In the genomic region with DNA sequence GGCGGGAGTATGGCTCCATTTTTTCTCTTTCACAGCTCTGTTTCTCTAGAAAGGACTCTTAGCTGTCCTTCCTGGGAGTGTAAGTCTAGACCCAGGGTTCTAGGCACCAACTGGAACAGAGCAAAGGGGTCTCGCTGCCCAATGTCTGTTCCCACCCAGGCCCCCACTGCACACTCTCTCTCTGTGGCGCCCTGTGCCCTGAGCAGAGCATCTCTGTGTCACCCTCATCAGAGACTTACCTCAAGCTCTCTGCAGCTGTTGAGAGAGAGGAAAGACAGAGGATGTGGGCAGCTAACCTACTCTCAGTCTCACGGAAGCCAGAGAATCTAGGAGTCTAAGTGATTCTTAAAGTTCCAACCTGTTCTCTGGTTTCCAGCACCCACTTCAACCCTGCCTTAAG, we compare ENCODE assay signal across 18 cellular contexts. TPM values are rescaled to one million over a fixed set of nuclear protein-coding genes. Genes with fewer than 3 reads are reported as not detected.
DNase-seq lines count a peak whose midpoint lies in the region; ATAC-seq, FAIRE-seq and TF ChIP-seq lines count a peak whose summit lies in the region.
"Had no signal": no experiment of that assay in that cellular context is flagged by ENCODE, and none has a peak within 500 bp of the region (broad histone marks: within the 10 kb centered on the region; RNA-seq: fewer than 3 reads in every experiment).

No MANE protein-coding gene starts in this region.

- ATAC-seq in GM18909 (IDR thresholded peaks at IDR 0.05; ENCODE audit: poor library complexity, unreplicated experiment) (peak; percentile 71), HG03280 (IDR thresholded peaks at IDR 0.05; ENCODE audit: unreplicated experiment) (no peak), left cardiac atrium (no peak)

- H3K27me3 ChIP-seq in CD8-positive, alpha-beta memory T cell (ENCODE audit: insufficient read depth, low read length, poor library complexity, severe bottlenecking) = no peaks in the 10 kb centered on the region
- peaks cover 7% of the 10 kb centered on the region for H3K27me3 ChIP-seq in transverse colon

- DNase-seq in CD8-positive, alpha-beta memory T cell = peak in 3 of 5 donors; percentile 55 to 61 (median 58)
- peak; percentile 52 to 58 (median 57) for DNase-seq in immature natural killer cell
- no peak for DNase-seq in transverse colon
- no peak for DNase-seq in RCC 7860 (ENCODE audit: low spot score)
- DNase-seq in left cardiac atrium = no peak
- DNase-seq: activated CD4-positive, alpha-beta T cell treated with anti-CD3 and anti-CD28 coated beads for 48 hours; foreskin melanocyte; MV-4-11; NCI-H345; OCI-M1 had no signal

- no peak overlapping the region for H3K4me3 ChIP-seq in CD8-positive, alpha-beta memory T cell (ENCODE audit: low read length)
- no peak overlapping the region for H3K4me3 ChIP-seq in transverse colon

- H3K27ac Mint-ChIP-seq in CD8-positive, alpha-beta memory T cell = peak overlapping the region; percentile 56 to 99 (median 94)
- peak overlapping the region; percentile 86 for H3K27ac Mint-ChIP-seq in T-helper 1 cell treated with Interleukin-12 subunit alpha and Interleukin-12 subunit beta and Interleukin-4 antibody, amounts not matched to agents 30 μg/mL and 1 μg/mL, for 36 hours
- H3K27ac Mint-ChIP-seq in immature natural killer cell = peak overlapping the region; percentile 68 to 95 (median 88)

- no peaks in the 10 kb centered on the region for H3K36me3 ChIP-seq in CD8-positive, alpha-beta memory T cell (ENCODE audit: insufficient read depth, low read length)
- no peaks in the 10 kb centered on the region for H3K36me3 ChIP-seq in transverse colon

- H3K9me3 ChIP-seq in CD8-positive, alpha-beta memory T cell (ENCODE audit: low read length) = no peaks in the 10 kb centered on the region
- no peaks in the 10 kb centered on the region for H3K9me3 ChIP-seq in transverse colon

- WGBS in transverse colon (ENCODE audit: low coverage in 1 of 2), 2 donors = 60 to 69% methylated on average over 2 to 4 of the region's 4 CpGs

- in situ Hi-C loops in transverse colon (cut with MboI; ENCODE audit: low pct_ligation_motif_present in 1 of 4, low pct_unique_long_range_greater_than_20kb in 1 of 4, low sequenced_read_pairs in 3 of 4) = no loop called here

- CTCF ChIA-PET in CD8-positive, alpha-beta memory T cell (lab: Charles Lee) = interaction anchor here (1.2 to 1.9 kb wide), 3 partner anchors 11 to 25 kb away, joined by 4 to 14 read pairs (median 7); no protein-coding TSS in a partner anchor

- POLR2A ChIA-PET in CD8-positive, alpha-beta memory T cell (lab: Charles Lee) = interaction anchor here (1.6 kb wide), 1 partner anchor 11 kb away, joined by 12 read pairs; no protein-coding TSS in a partner anchor

- peaks cover 3 to 7% of the 10 kb centered on the region in 2 donors for H3K27me3 Mint-ChIP-seq in CD8-positive, alpha-beta memory T cell
- peaks cover 20% of the 10 kb centered on the region for H3K27me3 Mint-ChIP-seq in T-helper 1 cell treated with Interleukin-12 subunit alpha and Interleukin-12 subunit beta and Interleukin-4 antibody, amounts not matched to agents 30 μg/mL and 1 μg/mL, for 36 hours (ENCODE audit: low read depth)
- peaks cover 5 to 6% (median 5%) of the 10 kb centered on the region in 3 donors for H3K27me3 Mint-ChIP-seq in immature natural killer cell (ENCODE audit: low read depth in 3 of 3)

- TF ChIP-seq CTCF in transverse colon (IDR thresholded peaks at IDR 0.05) = no peak

- H3K4me1 ChIP-seq in CD8-positive, alpha-beta memory T cell (ENCODE audit: insufficient read depth, low read length) = peaks cover 23% of the 10 kb centered on the region
- H3K4me1 ChIP-seq in transverse colon = no peaks in the 10 kb centered on the region

- peak overlapping the region in 6 of 7 donors; percentile 6 to 81 (median 61) for H3K4me3 Mint-ChIP-seq in CD8-positive, alpha-beta memory T cell
- peak overlapping the region; percentile 61 for H3K4me3 Mint-ChIP-seq in T-helper 1 cell treated with Interleukin-12 subunit alpha and Interleukin-12 subunit beta and Interleukin-4 antibody, amounts not matched to agents 30 μg/mL and 1 μg/mL, for 36 hours
- H3K4me3 Mint-ChIP-seq in immature natural killer cell = peak overlapping the region; percentile 38 to 72 (median 64)

- peaks cover 28 to 30% (median 29%) of the 10 kb centered on the region in 3 donors for H3K4me1 Mint-ChIP-seq in CD8-positive, alpha-beta memory T cell
- peaks cover 26% of the 10 kb centered on the region for H3K4me1 Mint-ChIP-seq in T-helper 1 cell treated with Interleukin-12 subunit alpha and Interleukin-12 subunit beta and Interleukin-4 antibody, amounts not matched to agents 30 μg/mL and 1 μg/mL, for 36 hours (ENCODE audit: low read depth)
- peaks cover 30 to 42% of the 10 kb centered on the region in 2 donors for H3K4me1 Mint-ChIP-seq in immature natural killer cell
- H3K4me1 Mint-ChIP-seq: CD14-positive monocyte had no signal

- H3K9me3 Mint-ChIP-seq in CD8-positive, alpha-beta memory T cell = peaks cover 0 to 4% (median 0%) of the 10 kb centered on the region in 5 donors
- H3K9me3 Mint-ChIP-seq in T-helper 1 cell treated with Interleukin-12 subunit alpha and Interleukin-12 subunit beta and Interleukin-4 antibody, amounts not matched to agents 30 μg/mL and 1 μg/mL, for 36 hours = peaks cover 13% of the 10 kb centered on the region
- peaks cover 0 to 3% (median 0%) of the 10 kb centered on the region in 6 donors for H3K9me3 Mint-ChIP-seq in immature natural killer cell

- peaks cover 0 to 4% (median 2%) of the 10 kb centered on the region in 3 donors for H3K36me3 Mint-ChIP-seq in CD8-positive, alpha-beta memory T cell
- peaks cover 9% of the 10 kb centered on the region for H3K36me3 Mint-ChIP-seq in T-helper 1 cell treated with Interleukin-12 subunit alpha and Interleukin-12 subunit beta and Interleukin-4 antibody, amounts not matched to agents 30 μg/mL and 1 μg/mL, for 36 hours (ENCODE audit: low read depth)
- H3K36me3 Mint-ChIP-seq in immature natural killer cell = peaks cover 0 to 3% (median 3%) of the 10 kb centered on the region in 3 donors
- H3K36me3 Mint-ChIP-seq: CD14-positive monocyte had no signal

- FAIRE-seq in RCC 7860 (lab: Jason Lieb, UNC) = no peak
- FAIRE-seq: astrocyte, G401.6 had no signal

- no peak overlapping the region for H3K27ac ChIP-seq in CD8-positive, alpha-beta memory T cell (ENCODE audit: low read depth, low read length)
- H3K27ac ChIP-seq in transverse colon = no peak overlapping the region

- no peak for TF ChIP-seq EP300 in transverse colon (IDR thresholded peaks at IDR 0.05; ENCODE audit: low read depth)

- no peak for TF ChIP-seq POLR2A in transverse colon (IDR thresholded peaks at IDR 0.05)

- intact Hi-C loops in transverse colon (cut with DNase I; ENCODE audit: low total_unique reads) (no loop called here), left cardiac atrium (cut with DNase I) (no loop called here)

RNA-seq across cellular contexts. Expression of gene NCR2, which starts 9.5 kb away (rescaled TPM):
- total RNA-seq in CD8-positive, alpha-beta memory T cell = not detected
- polyA plus RNA-seq in CD8-positive, alpha-beta memory T cell = not detected
- under 1 TPM in 2 of 3 donors, not detected in 1; 0.91 to 0.97 TPM for polyA plus RNA-seq in immature natural killer cell
- total RNA-seq in transverse colon = not detected
- total RNA-seq in left cardiac atrium = not detected
- total RNA-seq: astrocyte, HT-29, temporal lobe had no signal
- polyA plus RNA-seq: CD14-positive monocyte had no signal

RNA-seq across cellular contexts. Expression of gene TREM1, which starts 58.4 kb away (rescaled TPM):
- not detected for total RNA-seq in CD8-positive, alpha-beta memory T cell
- not detected for polyA plus RNA-seq in CD8-positive, alpha-beta memory T cell
- 1 to 10 TPM in 1 of 3 donors, not detected in 2; 2.8 TPM for polyA plus RNA-seq in immature natural killer cell
- under 1 TPM in 1 of 4 donors, not detected in 3; 0.27 TPM for total RNA-seq in transverse colon
- 1 to 10 TPM; 1.7 to 3.0 TPM for total RNA-seq in left cardiac atrium

Comparison
In these comparisons a context has a peak if more than half of its experiments do, and no peak if none do; other contexts are left out.
1. DNase-seq: peak in CD8-positive, alpha-beta memory T cell (3 of 5) and immature natural killer cell (3 of 3); none in transverse colon (single experiment), RCC 7860 (single experiment) and left cardiac atrium (single experiment).
2. Peak in every context shown above with its lines, with median percentiles within 50 percentile points of each other: H3K27ac Mint-ChIP-seq and H3K4me3 Mint-ChIP-seq.